In genomic region chr11:83044958-83045712, GRCh38 we compare ENCODE assay signal across 10 cellular contexts. TPM values are rescaled to one million over a fixed set of nuclear protein-coding genes. Genes with fewer than 3 reads are reported as not detected.
DNase-seq lines count a peak whose midpoint lies in the region; ATAC-seq and TF ChIP-seq lines count a peak whose summit lies in the region.
"Had no signal": no experiment of that assay in that cellular context is flagged by ENCODE, and none has a peak within 500 bp of the region (broad histone marks: within the 10 kb centered on the region; RNA-seq: fewer than 3 reads in every experiment).

No MANE protein-coding gene starts in this region.

- H2BK15ac ChIP-seq in mesenchymal stem cell (ENCODE audit: low read depth, poor library complexity, severe bottlenecking) (no peak overlapping the region), H9 (ENCODE audit: low read depth, low read length) (no peak overlapping the region)

- no peak overlapping the region for H3K27ac Mint-ChIP-seq in activated CD4-positive, alpha-beta T cell treated with anti-CD3 and anti-CD28 coated beads for 36 hours
- no peak overlapping the region; a peak in 1 of 7 replicates for H3K27ac Mint-ChIP-seq in H9

- H3K4me3 ChIP-seq in SJSA1 (no peak overlapping the region), mesenchymal stem cell (ENCODE audit: insufficient read depth in 1 of 2, low read depth in 1 of 2, low read length in 2 of 2) (no peak overlapping the region)
- H3K4me3 ChIP-seq: BLaER1 treated with 17β-estradiol and CSF1 and Interleukin-3, amounts not matched to agents 10 nM and 100 nM had no signal

- 23% methylated on average over 6 of the region's 8 CpGs for WGBS in mesenchymal stem cell
- no CpG with 5 or more reads among the region's 8 CpGs for WGBS in H9 (ENCODE audit: extremely low coverage, insufficient read length, low lambda C conversion rate)

- in situ Hi-C loops in KBM-7 (cut with MboI; ENCODE audit: low pct_unique_long_range_greater_than_20kb, low sequenced_read_pairs), result no loop called here

- no peak overlapping the region for H3K14ac ChIP-seq in mesenchymal stem cell (ENCODE audit: low read length in 2 of 2)
- H3K14ac ChIP-seq in H9 (ENCODE audit: insufficient read depth, low read length), result no peak overlapping the region

- intact Hi-C loops in activated CD4-positive, alpha-beta T cell treated with anti-CD3 and anti-CD28 coated beads for 36 hours (cut with DNase I, micrococcal nuclease), result no loop called here
- intact Hi-C loops in posterior vena cava (cut with DNase I), result no loop called here

- H3K18ac ChIP-seq in mesenchymal stem cell (ENCODE audit: low read depth in 1 of 2, low read length in 2 of 2), result peak overlapping the region in 1 of 2 experiments; percentile 60
- H3K18ac ChIP-seq in H9 (ENCODE audit: insufficient read length, low read depth, low read length), result no peak overlapping the region

- H2BK5ac ChIP-seq in mesenchymal stem cell (ENCODE audit: low read depth, low read length, poor library complexity, severe bottlenecking) (no peak overlapping the region), H9 (ENCODE audit: insufficient read length, low read length) (no peak overlapping the region)

- no peaks in the 10 kb centered on the region for H3K27me3 Mint-ChIP-seq in activated CD4-positive, alpha-beta T cell treated with anti-CD3 and anti-CD28 coated beads for 36 hours
- H3K27me3 Mint-ChIP-seq in H9 (ENCODE audit: low read depth), result no peaks in the 10 kb centered on the region
- H3K27me3 Mint-ChIP-seq: naive thymus-derived CD8-positive, alpha-beta T cell had no signal

- peak overlapping the region; percentile 40 for H3K4me2 ChIP-seq in mesenchymal stem cell (ENCODE audit: low read length, poor library complexity, severe bottlenecking)
- H3K4me2 ChIP-seq in H9 (ENCODE audit: insufficient read depth, insufficient read length, low read length), result no peak overlapping the region
- H3K4me2 ChIP-seq: BLaER1 treated with 17β-estradiol and CSF1 and Interleukin-3, amounts not matched to agents 10 nM and 100 nM had no signal

- no peak overlapping the region for H4K91ac ChIP-seq in mesenchymal stem cell (ENCODE audit: low read length)
- H4K91ac ChIP-seq in H9 (ENCODE audit: insufficient read length, low read depth, low read length), result no peak overlapping the region

- H3K9me3 Mint-ChIP-seq in activated CD4-positive, alpha-beta T cell treated with anti-CD3 and anti-CD28 coated beads for 36 hours (ENCODE audit: low read depth), result no peaks in the 10 kb centered on the region
- H3K9me3 Mint-ChIP-seq in H9, result no peaks in the 10 kb centered on the region

- H2BK12ac ChIP-seq in mesenchymal stem cell (ENCODE audit: low read length in 2 of 2), result peak overlapping the region in 1 of 2 experiments; percentile 97
- no peak overlapping the region for H2BK12ac ChIP-seq in H9 (ENCODE audit: insufficient read length, low read depth, low read length)

- H2BK120ac ChIP-seq in mesenchymal stem cell (ENCODE audit: low read depth, low read length) (no peak overlapping the region), H9 (ENCODE audit: low read depth, low read length, poor library complexity, severe bottlenecking) (no peak overlapping the region)

- CTCF ChIA-PET in activated CD4-positive, alpha-beta T cell treated with anti-CD3 and anti-CD28 coated beads for 36 hours (lab: Charles Lee), result interaction anchor here (0.8 to 2.0 kb wide), 4 partner anchors 20 to 58 kb away, joined by 3 to 6 read pairs (median 4); partner anchors contain the start of gene RAB30

- no peaks in the 10 kb centered on the region; the same call in 1 of the 2 replicates for H3K79me2 ChIP-seq in H9 (ENCODE audit: insufficient read depth, low read length)

- H3K27me3 ChIP-seq in SJSA1 (replicated peaks) (no peaks in the 10 kb centered on the region), mesenchymal stem cell (ENCODE audit: control insufficient read depth in 1 of 2, insufficient read depth in 1 of 2, low read length in 2 of 2) (no peaks in the 10 kb centered on the region), H9 (ENCODE audit: insufficient read depth, low read length) (no peaks in the 10 kb centered on the region)
- H3K27me3 ChIP-seq: BLaER1 treated with 17β-estradiol and CSF1 and Interleukin-3, amounts not matched to agents 10 nM and 100 nM had no signal

- H3K4me1 ChIP-seq in SJSA1 (replicated peaks), result peaks cover 41% of the 10 kb centered on the region
- H3K4me1 ChIP-seq in mesenchymal stem cell (ENCODE audit: control insufficient read depth, insufficient read depth, low read depth, low read length), result peaks cover 8% of the 10 kb centered on the region
- H3K4me1 ChIP-seq in H9 (ENCODE audit: insufficient read depth, low read length), result peaks cover 7% of the 10 kb centered on the region

- H2AFZ ChIP-seq in mesenchymal stem cell (ENCODE audit: low read depth, low read length) (no peak overlapping the region), H9 (ENCODE audit: low read length) (no peak overlapping the region)

- no peak overlapping the region for H4K5ac ChIP-seq in H9 (ENCODE audit: insufficient read length, low read depth, low read length)

- H3K36me3 ChIP-seq in SJSA1 (no peaks in the 10 kb centered on the region), mesenchymal stem cell (ENCODE audit: control insufficient read depth in 1 of 2, insufficient read depth in 2 of 2, low read depth in 1 of 2, low read length in 2 of 2) (peaks cover 0 to 3% of the 10 kb centered on the region in 2 experiments)
- H3K36me3 ChIP-seq: BLaER1 treated with 17β-estradiol and CSF1 and Interleukin-3, amounts not matched to agents 10 nM and 100 nM had no signal

- H3K79me1 ChIP-seq in mesenchymal stem cell (replicated peaks; ENCODE audit: low read length, poor library complexity, severe bottlenecking) (peaks cover 21% of the 10 kb centered on the region), H9 (ENCODE audit: insufficient read depth, low read depth, low read length, poor library complexity, severe bottlenecking) (no peaks in the 10 kb centered on the region)

- no peak overlapping the region for H3K56ac ChIP-seq in H9 (ENCODE audit: insufficient read length, low read depth, low read length)

- H2AK5ac ChIP-seq in mesenchymal stem cell (ENCODE audit: low read length, severe bottlenecking) (peak overlapping the region; percentile 64), H9 (ENCODE audit: insufficient read length, low read length) (no peak overlapping the region)

- H3K4me1 Mint-ChIP-seq in activated CD4-positive, alpha-beta T cell treated with anti-CD3 and anti-CD28 coated beads for 36 hours, result peaks cover 20% of the 10 kb centered on the region
- peaks cover 15 to 20% of the 10 kb centered on the region in 2 experiments for H3K4me1 Mint-ChIP-seq in H9

- ATAC-seq in activated CD4-positive, alpha-beta T cell treated with anti-CD3 and anti-CD28 coated beads for 36 hours, result peak; percentile 83
- peak; percentile 55 for ATAC-seq in HG03045 (IDR thresholded peaks at IDR 0.05; ENCODE audit: unreplicated experiment)

- no peaks in the 10 kb centered on the region for H3K36me3 Mint-ChIP-seq in activated CD4-positive, alpha-beta T cell treated with anti-CD3 and anti-CD28 coated beads for 36 hours (ENCODE audit: low read depth)
- no peaks in the 10 kb centered on the region for H3K36me3 Mint-ChIP-seq in H9 (ENCODE audit: insufficient read depth in 1 of 3, low read depth in 3 of 3)
- H3K36me3 Mint-ChIP-seq: naive thymus-derived CD8-positive, alpha-beta T cell had no signal

- no peaks in the 10 kb centered on the region for H4K20me1 ChIP-seq in H9 (ENCODE audit: control insufficient read depth, insufficient read depth, insufficient read length)
- H4K20me1 ChIP-seq: BLaER1 treated with 17β-estradiol and CSF1 and Interleukin-3, amounts not matched to agents 10 nM and 100 nM had no signal

- no peak overlapping the region for H3K4me3 Mint-ChIP-seq in activated CD4-positive, alpha-beta T cell treated with anti-CD3 and anti-CD28 coated beads for 36 hours
- no peak overlapping the region for H3K4me3 Mint-ChIP-seq in H9
- H3K4me3 Mint-ChIP-seq: naive thymus-derived CD8-positive, alpha-beta T cell had no signal

- H3T11ph ChIP-seq in H9 (ENCODE audit: low read length), result no peak overlapping the region

- DNase-seq in activated CD4-positive, alpha-beta T cell treated with anti-CD3 and anti-CD28 coated beads for 36 hours, result no peak
- DNase-seq in activated CD4-positive, alpha-beta T cell treated with anti-CD3 and anti-CD28 coated beads, Interleukin-2, amount 50 U/mL, for 48 hours, result no peak
- DNase-seq in SJSA1 (ENCODE audit: low read depth in 1 of 2, low spot score in 2 of 2) (peak; percentile 68 to 85), mesenchymal stem cell (peak; percentile 95), H9 (no peak), KBM-7 (no peak), posterior vena cava (ENCODE audit: low spot score) (no peak)
- DNase-seq: naive thymus-derived CD8-positive, alpha-beta T cell had no signal

- H2BK20ac ChIP-seq in H9 (ENCODE audit: low read depth, low read length, poor library complexity, severe bottlenecking), result no peak overlapping the region

- TF ChIP-seq CTCF in H9 (conservative IDR thresholded peaks at IDR 0.05), result no peak

- H4K8ac ChIP-seq in mesenchymal stem cell (ENCODE audit: low read length) (no peak overlapping the region), H9 (replicated peaks; ENCODE audit: insufficient read length, low read depth, low read length) (no peak overlapping the region)

- H3K9ac ChIP-seq in mesenchymal stem cell (ENCODE audit: low read length) (no peak overlapping the region), H9 (ENCODE audit: extremely low read depth, insufficient read length, low read length) (no peak overlapping the region)
- H3K9ac ChIP-seq: BLaER1 treated with 17β-estradiol and CSF1 and Interleukin-3, amounts not matched to agents 10 nM and 100 nM had no signal

- H3K9me3 ChIP-seq in SJSA1 (replicated peaks) (no peaks in the 10 kb centered on the region), mesenchymal stem cell (ENCODE audit: control insufficient read depth, low read length) (no peaks in the 10 kb centered on the region), H9 (ENCODE audit: control insufficient read depth, low read depth, low read length) (no peaks in the 10 kb centered on the region)
- H3K9me3 ChIP-seq: BLaER1 treated with 17β-estradiol and CSF1 and Interleukin-3, amounts not matched to agents 10 nM and 100 nM had no signal

- no peaks in the 10 kb centered on the region for H3K23me2 ChIP-seq in H9 (ENCODE audit: insufficient read length, low read depth, low read length, poor library complexity, severe bottlenecking)

- POLR2A ChIA-PET in activated CD4-positive, alpha-beta T cell treated with anti-CD3 and anti-CD28 coated beads for 36 hours (lab: Charles Lee), result interaction anchor here (0.7 kb wide), 1 partner anchor 45 kb away, joined by 3 read pairs; no protein-coding TSS in a partner anchor

- H3K4ac ChIP-seq in mesenchymal stem cell (ENCODE audit: low read depth in 1 of 2, low read length in 2 of 2), result peak overlapping the region; percentile 21 to 38
- H3K4ac ChIP-seq in H9 (ENCODE audit: low read depth, low read length), result no peak overlapping the region

- H3K23ac ChIP-seq in mesenchymal stem cell (ENCODE audit: low read length in 2 of 2) (no peak overlapping the region), H9 (ENCODE audit: insufficient read length, low read depth, low read length) (no peak overlapping the region)

- peak overlapping the region; percentile 31; the same call in 1 of the 2 replicates for H3K27ac ChIP-seq in SJSA1
- H3K27ac ChIP-seq in mesenchymal stem cell (ENCODE audit: low read length, poor library complexity, severe bottlenecking), result no peak overlapping the region
- H3K27ac ChIP-seq in H9 (ENCODE audit: insufficient read length, low read depth, low read length), result no peak overlapping the region
- H3K27ac ChIP-seq: BLaER1 treated with 17β-estradiol and CSF1 and Interleukin-3, amounts not matched to agents 10 nM and 100 nM had no signal

RNA-seq across cellular contexts. Expression of gene RAB30, which starts 26.6 kb away (rescaled TPM):
- total RNA-seq in activated CD4-positive, alpha-beta T cell treated with anti-CD3 and anti-CD28 coated beads for 36 hours, result 10 to 100 TPM; 11.4 to 13.2 TPM
- total RNA-seq in SJSA1 (2014; rRNA removed; shearing (Covaris generic)), result 6.5 and 10.2 TPM in 2 replicates
- 5.8 TPM for polyA plus RNA-seq in mesenchymal stem cell (2013, experiment 1 of 2)
- polyA plus RNA-seq in mesenchymal stem cell (2013, experiment 2 of 2), result 5.6 TPM
- total RNA-seq in H9 (2021) (4.8 and 5.7 TPM in 2 replicates), posterior vena cava (10 to 100 TPM; 22.1 to 27.9 TPM)

Comparison
In these comparisons a context has a peak if more than half of its experiments do, and no peak if none do; other contexts are left out.
1. DNase-seq: peak in SJSA1 (2 of 2) and mesenchymal stem cell (single experiment); none in activated CD4-positive, alpha-beta T cell treated with anti-CD3 and anti-CD28 coated beads for 36 hours (single experiment), activated CD4-positive, alpha-beta T cell treated with anti-CD3 and anti-CD28 coated beads, Interleukin-2, amount 50 U/mL, for 48 hours (0 of 2), H9 (single experiment), KBM-7 (single experiment) and posterior vena cava (single experiment).